Comparison of ENCODE assay signal across 19 cellular contexts in the genomic region with DNA sequence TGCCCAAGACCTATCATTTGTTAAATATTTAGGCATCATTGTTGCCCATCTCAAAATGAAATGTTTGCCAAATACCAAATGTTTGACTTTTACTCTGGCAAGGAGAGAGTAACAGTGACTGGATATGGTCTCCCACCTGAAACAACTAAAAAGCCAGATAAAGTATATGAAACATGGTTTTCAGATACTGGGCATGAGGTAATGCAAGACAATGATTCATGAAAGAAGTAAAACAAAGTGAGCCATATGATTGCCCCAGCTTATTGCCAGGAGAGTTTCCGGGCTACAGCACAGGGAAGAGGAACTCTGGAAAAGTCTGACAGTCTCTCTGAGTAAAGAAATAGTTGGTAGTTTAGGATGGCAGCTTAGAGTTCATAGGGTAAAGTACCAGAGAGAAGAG.
DNase-seq lines count a peak whose midpoint lies in the region; ATAC-seq and TF ChIP-seq lines count a peak whose summit lies in the region.
"Had no signal": no experiment of that assay in that cellular context is flagged by ENCODE, and none has a peak within 500 bp of the region (broad histone marks: within the 10 kb centered on the region; RNA-seq: fewer than 3 reads in every experiment).

No MANE protein-coding gene starts in this region.

- ATAC-seq in IMR-90 (ENCODE audit: low read depth): no peak
- ATAC-seq: lower lobe of right lung; naive thymus-derived CD8-positive, alpha-beta T cell had no signal

- dilution Hi-C loops in IMR-90 (cut with HindIII; ENCODE audit: low sequenced_read_pairs, unreplicated experiment): no loop called here

- no peaks in the 10 kb centered on the region for H3K9me3 ChIP-seq in IMR-90 (ENCODE audit: control insufficient read depth, insufficient read depth, low read length)
- H3K9me3 ChIP-seq: BE2C, lower lobe of right lung, Peyer's patch had no signal

- H3K9me1 ChIP-seq in IMR-90 (ENCODE audit: insufficient read depth, low read length): no peaks in the 10 kb centered on the region

- no peaks in the 10 kb centered on the region; the same call in 1 of the 2 replicates for H3K27me3 ChIP-seq in IMR-90 (ENCODE audit: control insufficient read depth, insufficient read depth, low read length)
- H3K27me3 ChIP-seq: adrenal gland, BE2C, Peyer's patch, spleen had no signal

- no peak overlapping the region for H4K8ac ChIP-seq in IMR-90 (ENCODE audit: low read depth in 2 of 2, low read length in 2 of 2)

- H2BK20ac ChIP-seq in IMR-90 (ENCODE audit: low read depth, low read length): no peak overlapping the region

- WGBS in IMR-90 (ENCODE audit: extremely low coverage in 2 of 2, insufficient read length in 1 of 2), 2 experiments: 100% methylated on average over 1 of the region's 1 CpG; no CpG with 5 or more reads in 1 of the 2 experiments

- CTCF ChIA-PET in IMR-90 (lab: Yijun Ruan, JAX): no interaction called here

- no peak overlapping the region for H3K18ac ChIP-seq in IMR-90 (ENCODE audit: low read depth, low read length)

- no peak overlapping the region for H3K56ac ChIP-seq in IMR-90 (ENCODE audit: extremely low read depth, insufficient read depth, low read length)

- no peak overlapping the region for H2BK15ac ChIP-seq in IMR-90 (ENCODE audit: low read depth, low read length)

- in situ Hi-C loops in IMR-90 (cut with MboI; ENCODE audit: low sequenced_read_pairs): no loop called here

- H3K4me3 ChIP-seq in IMR-90 (ENCODE audit: insufficient read depth, low read depth, low read length): no peak overlapping the region
- H3K4me3 ChIP-seq in foreskin fibroblast (ENCODE audit: low read depth in 1 of 2, low read length in 2 of 2): no peak overlapping the region
- H3K4me3 ChIP-seq: adrenal gland, lower lobe of right lung, Peyer's patch, spleen had no signal

- DNase-seq in IMR-90 (peak; percentile 65), astrocyte of the hippocampus (ENCODE audit: low read depth, low spot score) (peak; percentile 48), foreskin fibroblast (peak; percentile 43 to 71), renal cortical epithelial cell (ENCODE audit: low read depth) (peak; percentile 24), putamen (ENCODE audit: low spot score) (no peak), amygdala (lab: John Stamatoyannopoulos, UW) (no peak), epidermal melanocyte (ENCODE audit: insufficient read length, low spot score) (no peak)
- DNase-seq: activated CD4-positive, alpha-beta T cell treated with anti-CD3 and anti-CD28 coated beads for 48 hours; activated effector memory CD4-positive, alpha-beta T cell treated with anti-CD3 and anti-CD28 coated beads, Interleukin-2, amount 50 U/mL, for 16 hours; adrenal gland; BE2C; KG1; lower lobe of right lung; naive thymus-derived CD8-positive, alpha-beta T cell; NCI-H1048; NCI-H2107; NCI-H774; Peyer's patch; spleen had no signal

- H3K27ac ChIP-seq in IMR-90 (ENCODE audit: insufficient read depth, low read length): no peak overlapping the region
- H3K27ac ChIP-seq: adrenal gland, lower lobe of right lung, Peyer's patch, spleen had no signal

- H2BK5ac ChIP-seq in IMR-90 (ENCODE audit: low read depth, low read length, poor library complexity, severe bottlenecking): no peak overlapping the region

- no peak for TF ChIP-seq RAD21 in IMR-90 (IDR thresholded peaks at IDR 0.05; ENCODE audit: low read length)

- H4K5ac ChIP-seq in IMR-90 (ENCODE audit: low read depth, low read length): no peak overlapping the region

- no peak overlapping the region for H3K9ac ChIP-seq in IMR-90 (ENCODE audit: low read depth, low read length)

- no peak overlapping the region for H2AK9ac ChIP-seq in IMR-90 (replicated peaks; ENCODE audit: low read depth, low read length, poor library complexity)

- H2BK120ac ChIP-seq in IMR-90 (ENCODE audit: low read depth, low read length): no peak overlapping the region

- no peak overlapping the region for H3K14ac ChIP-seq in IMR-90 (replicated peaks; ENCODE audit: low read depth, low read length)

- BruUV-seq in IMR-90 (replicated peaks; lab: Mats Ljungman, UMichigan): no TSS peak

- H2AFZ ChIP-seq in IMR-90 (replicated peaks; ENCODE audit: low read length, poor library complexity): no peak overlapping the region

- H4K91ac ChIP-seq in IMR-90 (ENCODE audit: insufficient read depth, low read depth, low read length): no peak overlapping the region

- no peaks in the 10 kb centered on the region for H4K20me1 ChIP-seq in IMR-90 (ENCODE audit: insufficient read depth, low read length)

- H3K36me3 ChIP-seq in IMR-90 (ENCODE audit: control insufficient read depth, insufficient read depth, low read length): no peaks in the 10 kb centered on the region
- H3K36me3 ChIP-seq: adrenal gland, BE2C, lower lobe of right lung, Peyer's patch, spleen had no signal

- no peak overlapping the region for H3K4ac ChIP-seq in IMR-90 (ENCODE audit: low read depth, low read length)

- TF ChIP-seq POLR2A in IMR-90 (IDR thresholded peaks at IDR 0.05; ENCODE audit: low read depth, low read length): no peak

- no peaks in the 10 kb centered on the region for H3K79me1 ChIP-seq in IMR-90 (ENCODE audit: low read depth in 1 of 2, low read length in 2 of 2)

- no peak for TF ChIP-seq CTCF in IMR-90 (conservative IDR thresholded peaks at IDR 0.05; ENCODE audit: low read depth, low read length)
- no peak for TF ChIP-seq CTCF in foreskin fibroblast (IDR thresholded peaks at IDR 0.05; ENCODE audit: low read depth, low read length)

- H3K4me1 ChIP-seq in IMR-90 (ENCODE audit: control insufficient read depth, insufficient read depth, low read length): no peaks in the 10 kb centered on the region
- H3K4me1 ChIP-seq: adrenal gland, BE2C, Peyer's patch had no signal

- no peak overlapping the region for H3K23ac ChIP-seq in IMR-90 (ENCODE audit: low read depth, low read length)

- POLR2A ChIA-PET in IMR-90 (lab: Charles Lee; ENCODE audit: unreplicated experiment): no interaction called here

- H3K4me2 ChIP-seq in IMR-90 (ENCODE audit: low read depth, low read length): no peak overlapping the region

- H2AK5ac ChIP-seq in IMR-90 (ENCODE audit: low read depth, low read length): no peak overlapping the region

- intact Hi-C loops in IMR-90 (cut with micrococcal nuclease): loop anchor here (10.0 kb wide), 1 partner anchor 497 kb away; a partner anchor contains a TSS

TF ChIP-seq in IMR-90, 13 proteins besides CTCF, POLR2A, EP300 and RAD21:
- TF ChIP-seq FOS (IDR thresholded peaks at IDR 0.05; ENCODE audit: low read depth, low read length) (no peak), BHLHE40 (IDR thresholded peaks at IDR 0.05; ENCODE audit: low read depth, low read length) (no peak), CEBPB (IDR thresholded peaks at IDR 0.05; ENCODE audit: low read depth, low read length) (no peak), MXI1 (IDR thresholded peaks at IDR 0.05; ENCODE audit: borderline replicate concordance, low read depth, low read length) (no peak), MAZ (IDR thresholded peaks at IDR 0.05; ENCODE audit: borderline replicate concordance, low read depth, low read length) (no peak), CHD1 (IDR thresholded peaks at IDR 0.05; ENCODE audit: low read depth, low read length) (no peak), RCOR1 (IDR thresholded peaks at IDR 0.05; ENCODE audit: insufficient replicate concordance, low read length) (no peak), NFE2L2 (IDR thresholded peaks at IDR 0.05; ENCODE audit: low read depth, low read length) (no peak), MAFK (IDR thresholded peaks at IDR 0.05; ENCODE audit: low read depth, low read length) (no peak), RFX5 (IDR thresholded peaks at IDR 0.05; ENCODE audit: low read depth, low read length) (no peak)
- TF ChIP-seq, protein P1, sequence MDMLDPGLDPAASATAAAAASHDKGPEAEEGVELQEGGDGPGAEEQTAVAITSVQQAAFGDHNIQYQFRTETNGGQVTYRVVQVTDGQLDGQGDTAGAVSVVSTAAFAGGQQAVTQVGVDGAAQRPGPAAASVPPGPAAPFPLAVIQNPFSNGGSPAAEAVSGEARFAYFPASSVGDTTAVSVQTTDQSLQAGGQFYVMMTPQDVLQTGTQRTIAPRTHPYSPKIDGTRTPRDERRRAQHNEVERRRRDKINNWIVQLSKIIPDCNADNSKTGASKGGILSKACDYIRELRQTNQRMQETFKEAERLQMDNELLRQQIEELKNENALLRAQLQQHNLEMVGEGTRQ (IDR thresholded peaks at IDR 0.05; ENCODE audit: low read depth, low read length): no peak
- TF ChIP-seq, protein P2, sequence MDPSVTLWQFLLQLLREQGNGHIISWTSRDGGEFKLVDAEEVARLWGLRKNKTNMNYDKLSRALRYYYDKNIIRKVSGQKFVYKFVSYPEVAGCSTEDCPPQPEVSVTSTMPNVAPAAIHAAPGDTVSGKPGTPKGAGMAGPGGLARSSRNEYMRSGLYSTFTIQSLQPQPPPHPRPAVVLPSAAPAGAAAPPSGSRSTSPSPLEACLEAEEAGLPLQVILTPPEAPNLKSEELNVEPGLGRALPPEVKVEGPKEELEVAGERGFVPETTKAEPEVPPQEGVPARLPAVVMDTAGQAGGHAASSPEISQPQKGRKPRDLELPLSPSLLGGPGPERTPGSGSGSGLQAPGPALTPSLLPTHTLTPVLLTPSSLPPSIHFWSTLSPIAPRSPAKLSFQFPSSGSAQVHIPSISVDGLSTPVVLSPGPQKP (IDR thresholded peaks at IDR 0.05; ENCODE audit: borderline replicate concordance, low read depth, low read length): no peak

Comparison
In these comparisons a context has a peak if more than half of its experiments do, and no peak if none do; other contexts are left out.
1. DNase-seq: peak in IMR-90 (single experiment), astrocyte of the hippocampus (single experiment), foreskin fibroblast (2 of 2) and renal cortical epithelial cell (single experiment); none in putamen (single experiment), amygdala (0 of 56) and epidermal melanocyte (single experiment).